Comparison of ENCODE assay signal across 11 cellular contexts in the genomic region with DNA sequence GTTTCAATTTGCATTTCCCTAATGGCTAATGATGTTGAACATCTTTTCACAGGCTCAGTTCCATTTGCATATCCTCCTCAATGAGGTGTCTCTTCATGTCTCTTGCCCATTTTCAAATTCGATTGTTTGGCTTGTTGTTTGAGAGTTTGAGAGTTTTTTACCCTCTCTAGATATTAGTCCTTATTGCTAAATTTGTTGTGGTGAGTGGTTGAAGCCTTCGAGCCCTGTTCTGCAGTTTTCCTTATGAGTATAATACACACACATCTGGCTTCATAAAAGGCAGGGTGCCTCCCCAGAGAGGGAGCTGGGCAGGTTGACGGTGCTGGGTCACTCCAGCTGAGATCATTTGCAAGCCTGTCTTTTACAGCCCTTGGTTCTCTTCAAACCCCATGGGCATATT.
DNase-seq lines count a peak whose midpoint lies in the region; ATAC-seq lines count a peak whose summit lies in the region.
"Had no signal": no experiment of that assay in that cellular context is flagged by ENCODE, and none has a peak within 500 bp of the region (broad histone marks: within the 10 kb centered on the region; RNA-seq: fewer than 3 reads in every experiment).

No MANE protein-coding gene starts in this region.

- peaks cover 13% of the 10 kb centered on the region for H3K27me3 Mint-ChIP-seq in T-helper 2 cell treated with Interferon-gamma antibody and Interleukin-4, amounts not matched to agents 5 μg/mL and 100 μg/mL, for 36 hours (ENCODE audit: low read depth)
- no peaks in the 10 kb centered on the region for H3K27me3 Mint-ChIP-seq in memory B cell

- H3K36me3 Mint-ChIP-seq in T-helper 2 cell treated with Interferon-gamma antibody and Interleukin-4, amounts not matched to agents 5 μg/mL and 100 μg/mL, for 36 hours (ENCODE audit: low read depth), result no peaks in the 10 kb centered on the region
- no peaks in the 10 kb centered on the region for H3K36me3 Mint-ChIP-seq in memory B cell

- peaks cover 27% of the 10 kb centered on the region for H3K4me1 Mint-ChIP-seq in T-helper 2 cell treated with Interferon-gamma antibody and Interleukin-4, amounts not matched to agents 5 μg/mL and 100 μg/mL, for 36 hours (ENCODE audit: low read depth)
- H3K4me1 Mint-ChIP-seq in memory B cell, result peaks cover 23% of the 10 kb centered on the region

- H3K9me3 Mint-ChIP-seq in T-helper 2 cell treated with Interferon-gamma antibody and Interleukin-4, amounts not matched to agents 5 μg/mL and 100 μg/mL, for 36 hours, result peaks cover 3% of the 10 kb centered on the region
- H3K9me3 Mint-ChIP-seq in memory B cell, result peaks cover 2% of the 10 kb centered on the region

- H3K27ac Mint-ChIP-seq in T-helper 2 cell treated with Interferon-gamma antibody and Interleukin-4, amounts not matched to agents 5 μg/mL and 100 μg/mL, for 36 hours, result peak overlapping the region; percentile 32
- peak overlapping the region; percentile 71 for H3K27ac Mint-ChIP-seq in memory B cell

- ATAC-seq in GM21515 (IDR thresholded peaks at IDR 0.05; ENCODE audit: unreplicated experiment) (peak; percentile 52), HG03135 (IDR thresholded peaks at IDR 0.05; ENCODE audit: unreplicated experiment) (peak; percentile 39), memory B cell (ENCODE audit: low read depth) (peak; percentile 56)
- ATAC-seq: gastroesophageal sphincter, SK-N-SH treated with all-trans-retinoic acid at 6 μM for 48 hours had no signal

- no peak for DNase-seq in T-helper 2 cell treated with Interferon-gamma antibody and Interleukin-4, amounts not matched to agents 5 μg/mL and 100 μg/mL, for 36 hours (ENCODE audit: low spot score)
- DNase-seq in T-helper 2 cell (no peak), memory B cell (ENCODE audit: low spot score in 2 of 2) (peak in 1 of 2 donors; percentile 16), putamen (ENCODE audit: low spot score) (no peak), middle frontal gyrus (ENCODE audit: extremely low spot score, low spot score) (no peak), NCI-H2029 (lab: John Stamatoyannopoulos, UW) (no peak)
- DNase-seq: 8988T had no signal

- H3K4me3 Mint-ChIP-seq in T-helper 2 cell treated with Interferon-gamma antibody and Interleukin-4, amounts not matched to agents 5 μg/mL and 100 μg/mL, for 36 hours, result peak overlapping the region; percentile 72
- H3K4me3 Mint-ChIP-seq in memory B cell, result peak overlapping the region; percentile 67
